In the genomic region with DNA sequence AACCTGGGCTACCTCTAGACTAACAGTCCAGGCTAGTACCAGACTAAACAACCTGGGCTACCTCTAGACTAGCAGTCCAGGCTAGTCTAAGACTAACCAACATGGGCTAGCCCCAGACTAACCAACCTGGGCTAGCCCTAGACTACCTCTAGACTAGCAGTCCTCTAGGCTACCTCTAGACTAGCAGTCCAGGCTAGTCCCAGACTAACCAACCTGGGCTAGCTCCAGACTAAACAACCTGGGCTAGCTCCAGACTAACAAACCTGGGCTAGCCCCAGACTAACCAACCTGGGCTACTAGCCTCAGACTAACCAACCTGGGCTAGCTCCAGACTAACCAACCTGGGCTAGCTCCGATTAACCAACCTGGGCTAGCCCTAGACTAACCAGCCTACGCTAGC, we compare ENCODE assay signal across 18 cellular contexts. TPM values are rescaled to one million over a fixed set of nuclear protein-coding genes. Genes with fewer than 3 reads are reported as not detected.
DNase-seq lines count a peak whose midpoint lies in the region; ATAC-seq and TF ChIP-seq lines count a peak whose summit lies in the region.
"Had no signal": no experiment of that assay in that cellular context is flagged by ENCODE, and none has a peak within 500 bp of the region (broad histone marks: within the 10 kb centered on the region; RNA-seq: fewer than 3 reads in every experiment).

No MANE protein-coding gene starts in this region.

- no peak for ATAC-seq in stimulated activated memory B cell treated with anti-CD40 and anti-IgM and Interleukin-4, amounts not matched to agents 10 μg/mL and 1 μg/mL and 100 μg/mL, for 72 hours
- ATAC-seq: GM23338, HCT116 had no signal

- H3K4me1 Mint-ChIP-seq in osteocyte (ENCODE audit: unreplicated experiment), result no peaks in the 10 kb centered on the region
- no peaks in the 10 kb centered on the region for H3K4me1 Mint-ChIP-seq in stimulated activated memory B cell treated with anti-CD40 and anti-IgM and Interleukin-4, amounts not matched to agents 10 μg/mL and 1 μg/mL and 100 μg/mL, for 72 hours
- H3K4me1 Mint-ChIP-seq: CD14-positive monocyte; CD4-positive, alpha-beta memory T cell; GM23338 had no signal

- peak; percentile 16 for DNase-seq in activated effector memory CD4-positive, alpha-beta T cell treated with anti-CD3 and anti-CD28 coated beads, Interleukin-2, amount 50 U/mL, for 16 hours
- no peak for DNase-seq in activated effector memory CD4-positive, alpha-beta T cell treated with Interleukin-2 at 50 U/mL for 16 hours
- DNase-seq in osteocyte (ENCODE audit: extremely low spot score, unreplicated experiment) (peak; percentile 34), NCI-H2081 treated with DMSO at 0.1 percent for 48 hours (lab: John Stamatoyannopoulos, UW) (no peak), HT-29 (ENCODE audit: low spot score) (no peak), hippocampal formation (lab: John Stamatoyannopoulos, UW) (no peak)
- peak; percentile 8 for DNase-seq in stimulated activated CD8-positive, alpha-beta memory T cell treated with anti-CD3 and anti-CD28 coated beads, Interleukin-4, amount 100 ng/mL, for 48 hours
- DNase-seq: 8988T; CD4-positive, alpha-beta memory T cell; DMS79 treated with DMSO at 0.1 percent for 48 hours; GF-D8; H7; HFFc6 had no signal

- H3K27me3 Mint-ChIP-seq in osteocyte (ENCODE audit: unreplicated experiment), result peaks cover 3% of the 10 kb centered on the region
- peaks cover 55% of the 10 kb centered on the region for H3K27me3 Mint-ChIP-seq in stimulated activated memory B cell treated with anti-CD40 and anti-IgM and Interleukin-4, amounts not matched to agents 10 μg/mL and 1 μg/mL and 100 μg/mL, for 72 hours

- H3K36me3 Mint-ChIP-seq in osteocyte (ENCODE audit: unreplicated experiment), result no peaks in the 10 kb centered on the region
- no peaks in the 10 kb centered on the region for H3K36me3 Mint-ChIP-seq in stimulated activated memory B cell treated with anti-CD40 and anti-IgM and Interleukin-4, amounts not matched to agents 10 μg/mL and 1 μg/mL and 100 μg/mL, for 72 hours
- H3K36me3 Mint-ChIP-seq: CD14-positive monocyte; CD4-positive, alpha-beta memory T cell had no signal

- no peak overlapping the region for H3K4me3 Mint-ChIP-seq in osteocyte (ENCODE audit: unreplicated experiment)
- no peak overlapping the region for H3K4me3 Mint-ChIP-seq in stimulated activated memory B cell treated with anti-CD40 and anti-IgM and Interleukin-4, amounts not matched to agents 10 μg/mL and 1 μg/mL and 100 μg/mL, for 72 hours
- H3K4me3 Mint-ChIP-seq: CD14-positive monocyte; CD4-positive, alpha-beta memory T cell; GM23338; HFFc6 had no signal

- H3K27ac Mint-ChIP-seq in osteocyte (ENCODE audit: unreplicated experiment), result no peak overlapping the region
- H3K27ac Mint-ChIP-seq in stimulated activated memory B cell treated with anti-CD40 and anti-IgM and Interleukin-4, amounts not matched to agents 10 μg/mL and 1 μg/mL and 100 μg/mL, for 72 hours, result no peak overlapping the region
- H3K27ac Mint-ChIP-seq: CD14-positive monocyte; CD4-positive, alpha-beta memory T cell; GM23338; HFFc6 had no signal

- TF ChIP-seq CTCF in osteocyte (IDR thresholded peaks at IDR 0.05), result no peak

- no peaks in the 10 kb centered on the region for H3K9me3 Mint-ChIP-seq in osteocyte (ENCODE audit: unreplicated experiment)
- H3K9me3 Mint-ChIP-seq in stimulated activated memory B cell treated with anti-CD40 and anti-IgM and Interleukin-4, amounts not matched to agents 10 μg/mL and 1 μg/mL and 100 μg/mL, for 72 hours, result peaks cover 7% of the 10 kb centered on the region

RNA-seq across cellular contexts. Expression of gene TFF2, which starts 2.0 kb away (rescaled TPM):
- total RNA-seq in osteocyte, result not detected in 2 replicates
- total RNA-seq in HT-29 (2014; rRNA removed; shearing (Covaris generic)), result 1.5 and 3.2 TPM in 2 replicates
- total RNA-seq: A673; CD4-positive, alpha-beta memory T cell; GM23338; H7; HFFc6 had no signal

RNA-seq across cellular contexts. Expression of gene TFF1, which starts 17.6 kb away (rescaled TPM):
- total RNA-seq in osteocyte, result not detected in 2 replicates
- 3.4 and 4.6 TPM in 2 replicates for total RNA-seq in HT-29 (2014; rRNA removed; shearing (Covaris generic))
- total RNA-seq: A673; CD4-positive, alpha-beta memory T cell; GM23338; H7; HFFc6 had no signal

RNA-seq across cellular contexts. Expression of gene TFF3, which starts 33.6 kb away (rescaled TPM):
- total RNA-seq in osteocyte, result 46.1 and 50.3 TPM in 2 replicates
- 58.5 and 71.8 TPM in 2 replicates for total RNA-seq in HT-29 (2014; rRNA removed; shearing (Covaris generic))
- total RNA-seq: A673; CD4-positive, alpha-beta memory T cell; HFFc6 had no signal

RNA-seq across cellular contexts. Expression of gene TMPRSS3, which starts 47.1 kb away (rescaled TPM):
- not detected in 2 replicates for total RNA-seq in osteocyte
- 0.05 and 0.37 TPM in 2 replicates for total RNA-seq in HT-29 (2014; rRNA removed; shearing (Covaris generic))
- total RNA-seq: A673, H7, HFFc6 had no signal

RNA-seq across cellular contexts. Expression of gene UBASH3A, which starts 54.9 kb away (rescaled TPM):
- not detected in 2 replicates for total RNA-seq in osteocyte
- not detected in 2 replicates for total RNA-seq in HT-29 (2014; rRNA removed; shearing (Covaris generic))
- total RNA-seq: A673, GM23338, H7, HFFc6 had no signal

Comparison
In these comparisons a context has a peak if more than half of its experiments do, and no peak if none do; other contexts are left out.
1. DNase-seq: peak in activated effector memory CD4-positive, alpha-beta T cell treated with anti-CD3 and anti-CD28 coated beads, Interleukin-2, amount 50 U/mL, for 16 hours (single experiment), osteocyte (single experiment) and stimulated activated CD8-positive, alpha-beta memory T cell treated with anti-CD3 and anti-CD28 coated beads, Interleukin-4, amount 100 ng/mL, for 48 hours (single experiment); none in activated effector memory CD4-positive, alpha-beta T cell treated with Interleukin-2 at 50 U/mL for 16 hours (single experiment), NCI-H2081 treated with DMSO at 0.1 percent for 48 hours (single experiment), HT-29 (single experiment) and hippocampal formation (0 of 2).